Comparison of ENCODE assay signal across 10 cellular contexts in the genomic region with DNA sequence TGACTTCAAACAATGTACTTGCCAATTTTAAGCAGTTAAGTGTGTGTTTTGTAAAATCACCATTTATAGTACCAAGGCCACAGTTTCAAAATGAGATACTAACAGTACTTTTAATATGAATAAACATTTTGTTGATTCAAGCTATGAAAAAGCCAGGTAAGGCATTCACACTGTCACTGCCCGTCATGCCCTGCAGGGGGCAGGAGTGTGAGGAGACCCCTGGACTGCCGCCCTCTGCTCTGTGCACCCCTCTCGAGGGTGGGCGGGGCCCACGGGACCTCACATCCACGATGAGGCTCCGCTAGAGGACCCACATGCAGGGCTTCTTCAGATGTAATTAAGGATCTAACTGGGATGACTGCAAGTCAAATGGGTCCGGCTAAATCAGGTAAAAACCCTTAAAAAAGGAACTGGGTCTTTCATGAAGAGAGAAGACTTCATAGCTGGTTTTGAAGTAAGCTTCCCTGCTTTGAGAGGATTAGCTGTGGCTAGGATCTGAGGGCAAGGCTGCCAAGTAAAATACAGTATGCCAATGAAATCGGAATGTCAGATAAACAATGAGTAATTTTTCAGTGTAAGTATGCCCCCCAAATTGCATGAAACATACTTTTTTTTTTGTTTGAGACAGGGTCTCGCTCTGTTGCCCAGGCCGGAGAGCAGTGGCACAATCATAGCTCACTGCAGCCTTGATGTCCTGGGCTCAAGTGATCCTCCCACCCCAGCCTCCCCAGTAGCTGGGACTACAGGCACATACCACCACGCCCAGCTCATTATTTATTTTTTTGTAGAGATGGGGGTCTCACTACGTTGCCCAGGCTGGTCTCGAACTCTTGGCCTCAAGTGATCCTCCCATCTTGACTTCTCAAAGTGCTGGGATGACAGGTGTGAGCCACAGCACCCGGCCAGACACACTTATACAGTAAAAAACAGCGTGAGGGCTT. TPM values are rescaled to one million over a fixed set of nuclear protein-coding genes. Genes with fewer than 3 reads are reported as not detected.
A peak's percentile ranks its signal among the peaks of the same experiment; 100 is the strongest.
DNase-seq lines count a peak whose midpoint lies in the region; ATAC-seq, FAIRE-seq and TF ChIP-seq lines count a peak whose summit lies in the region.
"Had no signal": no experiment of that assay in that cellular context is flagged by ENCODE, and none has a peak within 500 bp of the region (broad histone marks: within the 10 kb centered on the region; RNA-seq: fewer than 3 reads in every experiment).

No MANE protein-coding gene starts in this region.

- peak; percentile 77 for TF ChIP-seq CTCF in DOHH2 (IDR thresholded peaks at IDR 0.05; ENCODE audit: low read depth, low read length, poor library complexity, severe bottlenecking)
- TF ChIP-seq CTCF in Loucy (conservative IDR thresholded peaks at IDR 0.05; ENCODE audit: low read length) = peak; percentile 72
- TF ChIP-seq CTCF in bronchial epithelial cell (IDR thresholded peaks at IDR 0.05; ENCODE audit: insufficient read depth, low read length, severe bottlenecking) = peak; percentile 63
- peak; percentile 60 for TF ChIP-seq CTCF in nephron progenitor cell (IDR thresholded peaks at IDR 0.05)
- TF ChIP-seq CTCF in uterus (IDR thresholded peaks at IDR 0.05) = peak in 1 of 4 experiments; percentile 16

- H4K20me1 ChIP-seq in DOHH2 (ENCODE audit: control insufficient read depth, insufficient read depth, low read depth, low read length) = peaks cover 23% of the 10 kb centered on the region; the same call in 1 of the 2 replicates
- peaks cover 48% of the 10 kb centered on the region for H4K20me1 ChIP-seq in Loucy (ENCODE audit: insufficient read depth, low read length, poor library complexity, severe bottlenecking)

- H3K9me3 ChIP-seq in DOHH2 (ENCODE audit: control insufficient read depth, insufficient read depth, low read length) = no peaks in the 10 kb centered on the region
- H3K9me3 ChIP-seq in Loucy (ENCODE audit: insufficient read depth, low read depth, low read length) = no peaks in the 10 kb centered on the region
- H3K9me3 ChIP-seq in uterus = no peaks in the 10 kb centered on the region

- H3K27ac ChIP-seq in DOHH2 (ENCODE audit: low read depth, low read length) (no peak overlapping the region), uterus (no peak overlapping the region)

- H3K9ac ChIP-seq in Loucy (ENCODE audit: low read depth, low read length, poor library complexity, severe bottlenecking) = no peak overlapping the region

- peaks cover 92% of the 10 kb centered on the region for H3K36me3 ChIP-seq in DOHH2 (ENCODE audit: control insufficient read depth, low read length)
- peaks cover 100% of the 10 kb centered on the region for H3K36me3 ChIP-seq in Loucy (ENCODE audit: insufficient read depth, low read length)
- H3K36me3 ChIP-seq in bronchial epithelial cell (ENCODE audit: control insufficient read depth, insufficient read depth, low read length) = peaks cover 52% of the 10 kb centered on the region
- no peaks in the 10 kb centered on the region for H3K36me3 ChIP-seq in uterus

- peaks cover 78% of the 10 kb centered on the region for H3K36me3 Mint-ChIP-seq in nephron progenitor cell (ENCODE audit: low read depth)

- no peak overlapping the region for H3K27ac Mint-ChIP-seq in nephron progenitor cell

- DNase-seq in bronchial epithelial cell (ENCODE audit: low read depth) (no peak), nephron progenitor cell (peak; percentile 44), NCI-H510A (lab: John Stamatoyannopoulos, UW) (no peak), SIG-M5 (lab: John Stamatoyannopoulos, UW) (no peak), uterus (no peak)
- DNase-seq: GOT3, SHP77 had no signal

- TF ChIP-seq POLR2A in uterus (IDR thresholded peaks at IDR 0.05) = no peak

- no peaks in the 10 kb centered on the region for H3K27me3 Mint-ChIP-seq in nephron progenitor cell (ENCODE audit: low read depth, poor library complexity)

- H3K79me2 ChIP-seq in DOHH2 (ENCODE audit: control insufficient read depth, low read length) = peaks cover 64% of the 10 kb centered on the region
- peaks cover 57% of the 10 kb centered on the region for H3K79me2 ChIP-seq in Loucy (ENCODE audit: insufficient read depth, low read length)

- H3F3A ChIP-seq in DOHH2 (ENCODE audit: control insufficient read depth, insufficient read depth) (peaks cover 9% of the 10 kb centered on the region; the same call in 1 of the 2 replicates), Loucy (ENCODE audit: low read depth) (no peaks in the 10 kb centered on the region; the same call in 1 of the 2 replicates)

- no peak overlapping the region for H3K4me3 Mint-ChIP-seq in nephron progenitor cell

- H2AFZ ChIP-seq in Loucy (ENCODE audit: low read length) = no peak overlapping the region

- no peaks in the 10 kb centered on the region for H3K27me3 ChIP-seq in DOHH2 (ENCODE audit: control insufficient read depth, low read length)
- no peaks in the 10 kb centered on the region for H3K27me3 ChIP-seq in Loucy (ENCODE audit: insufficient read depth, low read length, poor library complexity, severe bottlenecking)
- H3K27me3 ChIP-seq in bronchial epithelial cell (ENCODE audit: control insufficient read depth, insufficient read depth, low read length) = no peaks in the 10 kb centered on the region
- H3K27me3 ChIP-seq in uterus = no peaks in the 10 kb centered on the region

- FAIRE-seq in bronchial epithelial cell (lab: Jason Lieb, UNC) = no peak

- no peaks in the 10 kb centered on the region for H3K9me3 Mint-ChIP-seq in nephron progenitor cell

- no peak for ATAC-seq in HG02623 (IDR thresholded peaks at IDR 0.05; ENCODE audit: unreplicated experiment)

- H3K9me2 ChIP-seq in DOHH2 (replicated peaks; ENCODE audit: control insufficient read depth, low read length) (no peaks in the 10 kb centered on the region), Loucy (replicated peaks; ENCODE audit: low read depth, low read length) (no peaks in the 10 kb centered on the region)

- no peaks in the 10 kb centered on the region for H3K4me1 ChIP-seq in DOHH2 (ENCODE audit: control insufficient read depth, low read length)
- no peaks in the 10 kb centered on the region for H3K4me1 ChIP-seq in Loucy (ENCODE audit: insufficient read depth, low read length, poor library complexity, severe bottlenecking)
- H3K4me1 ChIP-seq in uterus = no peaks in the 10 kb centered on the region

- H3K4me3 ChIP-seq in DOHH2 (ENCODE audit: low read length) (no peak overlapping the region), Loucy (ENCODE audit: low read length, poor library complexity, severe bottlenecking) (no peak overlapping the region), bronchial epithelial cell (ENCODE audit: low read depth, low read length) (no peak overlapping the region), uterus (no peak overlapping the region)

- no peak overlapping the region for H3K4me2 ChIP-seq in DOHH2 (ENCODE audit: low read length)
- no peak overlapping the region for H3K4me2 ChIP-seq in Loucy (ENCODE audit: low read depth, low read length, poor library complexity, severe bottlenecking)

- H3K4me1 Mint-ChIP-seq in nephron progenitor cell = no peaks in the 10 kb centered on the region

- intact Hi-C loops in uterus (cut with DNase I; ENCODE audit: low total_unique reads) = no loop called here

RNA-seq across cellular contexts. Expression of gene DIDO1, which starts 18.7 kb away (rescaled TPM):
- total RNA-seq in bronchial epithelial cell (26.9 and 31.6 TPM in 2 replicates), uterus (10 to 100 TPM; 20.9 to 92.8 (median 78.8) TPM)

RNA-seq across cellular contexts. Expression of gene GID8, which starts 30.3 kb away (rescaled TPM):
- 69.2 and 71.2 TPM in 2 replicates for total RNA-seq in bronchial epithelial cell
- 10 to 100 TPM; 16.4 to 48.6 (median 40.0) TPM for total RNA-seq in uterus

RNA-seq across cellular contexts. Expression of gene SLC17A9, which starts 44.9 kb away (rescaled TPM):
- total RNA-seq in bronchial epithelial cell (0.13 and 0.53 TPM in 2 replicates), uterus (1 to 10 TPM in 2 of 4 donors, under 1 TPM in 1, not detected in 1; 0.26 to 5.4 (median 1.6) TPM)

RNA-seq across cellular contexts. Expression of gene TCFL5, which starts 46.0 kb away (rescaled TPM):
- total RNA-seq in bronchial epithelial cell (13.2 and 14.5 TPM in 2 replicates), uterus (10 to 100 TPM in 3 of 4 donors, 1 to 10 TPM in 1; 5.3 to 20.0 (median 14.2) TPM)
